In the genomic region with DNA sequence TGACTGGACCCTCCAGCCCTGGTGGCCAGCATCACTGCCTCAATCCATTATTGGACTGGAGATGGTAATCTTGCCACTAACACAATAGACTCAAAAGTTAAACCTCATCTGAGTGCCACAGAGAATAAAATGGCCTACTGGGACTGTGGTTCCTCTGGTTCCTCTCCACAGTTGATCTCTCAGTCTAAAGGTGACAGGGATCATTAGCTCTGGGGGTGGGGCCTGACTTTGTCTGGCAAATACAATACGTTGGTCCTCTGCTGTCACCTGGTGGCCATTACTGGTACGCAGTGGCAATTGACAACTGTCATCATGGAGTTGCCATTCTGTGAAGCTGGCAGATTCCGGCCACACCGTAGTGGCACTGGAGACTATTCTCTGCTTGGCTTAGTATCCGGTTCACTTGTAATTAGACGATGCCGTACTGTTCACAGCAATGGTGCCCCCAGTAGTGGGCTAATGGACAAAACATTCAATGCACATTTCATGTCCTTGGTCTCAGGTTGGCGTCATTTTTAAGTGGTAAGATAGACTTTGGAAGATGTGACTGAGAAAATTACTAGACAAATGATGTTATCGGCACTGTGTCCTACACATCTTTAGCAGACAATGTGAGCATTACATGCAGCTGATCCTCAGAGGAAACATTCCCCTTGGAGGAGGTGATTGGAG, we compare ENCODE assay signal across 8 cellular contexts. TPM values are rescaled to one million over a fixed set of nuclear protein-coding genes. Genes with fewer than 3 reads are reported as not detected.
A peak's percentile ranks its signal among the peaks of the same experiment; 100 is the strongest.
DNase-seq lines count a peak whose midpoint lies in the region; ATAC-seq and TF ChIP-seq lines count a peak whose summit lies in the region.

No MANE protein-coding gene starts in this region.

- TF ChIP-seq RAD21 in HCT116 (IDR thresholded peaks at IDR 0.05; ENCODE audit: low read depth) = peak; percentile 100

- H3K4me1 ChIP-seq in HCT116 (ENCODE audit: control insufficient read depth in 1 of 2, insufficient read depth in 2 of 2, low read length in 2 of 2) (peaks cover 0 to 7% of the 10 kb centered on the region in 2 experiments; a peak in 3 of 4 replicates), SJSA1 (replicated peaks) (no peaks in the 10 kb centered on the region), aorta (ENCODE audit: control insufficient read depth in 1 of 2, insufficient read depth in 2 of 2, low read length in 2 of 2) (no peaks in the 10 kb centered on the region)

- TF ChIP-seq CTCF in GM12865 (IDR thresholded peaks at IDR 0.05; ENCODE audit: insufficient read depth, low read depth, low read length, missing control alignments) (peak; percentile 91), HCT116 (IDR thresholded peaks at IDR 0.05 in 2 of 3, conservative IDR thresholded peaks at IDR 0.05 in 1 of 3; ENCODE audit: borderline replicate concordance in 1 of 3, insufficient read depth in 1 of 3, low read depth in 2 of 3, low read length in 2 of 3) (peak; percentile 92 to 97 (median 95))

- H3K9me3 ChIP-seq in HCT116 (ENCODE audit: control insufficient read depth in 1 of 2, insufficient read depth in 1 of 2, low read depth in 1 of 2, low read length in 2 of 2) (no peaks in the 10 kb centered on the region), SJSA1 (replicated peaks) (no peaks in the 10 kb centered on the region), aorta (ENCODE audit: control insufficient read depth, low read length) (no peaks in the 10 kb centered on the region)

- no peaks in the 10 kb centered on the region for H3K27me3 ChIP-seq in HCT116 (ENCODE audit: insufficient read depth, low read length)
- H3K27me3 ChIP-seq in SJSA1 (replicated peaks) = no peaks in the 10 kb centered on the region
- no peaks in the 10 kb centered on the region for H3K27me3 ChIP-seq in aorta (ENCODE audit: control insufficient read depth in 1 of 2, insufficient read depth in 2 of 2, low read length in 1 of 2)

- H3K9me2 ChIP-seq in HCT116 (ENCODE audit: insufficient read depth) = no peaks in the 10 kb centered on the region

- H3K9ac ChIP-seq in HCT116 (ENCODE audit: low read length) = no peak overlapping the region

- ATAC-seq in HCT116 = peak; percentile 96
- peak; percentile 83 for ATAC-seq in aorta (ENCODE audit: low FRiP score)

- no peaks in the 10 kb centered on the region for H3K36me3 ChIP-seq in HCT116 (ENCODE audit: control insufficient read depth in 1 of 2, insufficient read depth in 2 of 2, low read length in 2 of 2)
- H3K36me3 ChIP-seq in SJSA1 = no peaks in the 10 kb centered on the region
- no peaks in the 10 kb centered on the region for H3K36me3 ChIP-seq in aorta (ENCODE audit: control insufficient read depth in 1 of 2, insufficient read depth in 2 of 2, low read length in 1 of 2)

- H3K79me2 ChIP-seq in HCT116 (ENCODE audit: insufficient read depth, low read length) = no peaks in the 10 kb centered on the region

- 48 to 49% methylated on average over 9 of the region's 9 CpGs for WGBS in aorta, 2 donors

- CTCF ChIA-PET in HCT116 (lab: Charles Lee) = interaction anchor here (0.6 to 2.4 kb wide), 31 partner anchors 9 to 484 kb away, joined by 3 to 261 read pairs (median 4); a partner anchor contains a TSS

- H2AFZ ChIP-seq in HCT116 (ENCODE audit: low read depth, low read length, poor library complexity, severe bottlenecking) = peak overlapping the region; percentile 24

- peak overlapping the region; percentile 20 for H3K4me2 ChIP-seq in HCT116 (ENCODE audit: low read length)

- RAD21 ChIA-PET in HCT116 (lab: Charles Lee; ENCODE audit: low non-redundant PET in 1 of 2, low total read pairs in 2 of 2, uncharacterized antibody in 2 of 2, unreplicated experiment in 2 of 2) = interaction anchor here (0.5 to 2.0 kb wide), 18 partner anchors 44 to 477 kb away, joined by 3 to 72 read pairs (median 4); no protein-coding TSS in a partner anchor

- no peaks in the 10 kb centered on the region for H4K20me1 ChIP-seq in HCT116 (ENCODE audit: insufficient read depth)

- TF ChIP-seq POLR2A in HCT116 (IDR thresholded peaks at IDR 0.05; ENCODE audit: borderline replicate concordance, extremely low read depth, insufficient read depth, insufficient read length) = no peak

- POLR2A ChIA-PET in HCT116 (lab: Charles Lee) = interaction anchor here (0.5 to 1.6 kb wide), 5 partner anchors 50 to 477 kb away, joined by 3 to 19 read pairs (median 5); no protein-coding TSS in a partner anchor

- DNase-seq in GM12865 (ENCODE audit: low read depth) (peak; percentile 84), HCT116 (ENCODE audit: low read depth, low spot score) (peak; percentile 78), M059J (ENCODE audit: low read depth) (peak; percentile 72), SJSA1 (ENCODE audit: low read depth in 1 of 2, low spot score in 2 of 2) (peak; percentile 41 to 63), glomerular visceral epithelial cell (ENCODE audit: extremely low spot score) (peak; percentile 78), posterior vena cava (ENCODE audit: low spot score) (peak; percentile 89), aorta (peak; percentile 79 to 89)
- DNase-seq in activated naive CD4-positive, alpha-beta T cell (lab: John Stamatoyannopoulos, UW) = peak; percentile 48 to 61 (median 53)

- no peak overlapping the region for H3K27ac ChIP-seq in HCT116 (ENCODE audit: low read depth, low read length)
- H3K27ac ChIP-seq in SJSA1 = no peak overlapping the region
- no peak overlapping the region for H3K27ac ChIP-seq in aorta (ENCODE audit: low read depth in 1 of 2, low read length in 2 of 2)

- intact Hi-C loops in HCT116 (cut with micrococcal nuclease) = loop anchor here (1.0 kb wide), 4 partner anchors 74 to 477 kb away; no protein-coding TSS in a partner anchor
- intact Hi-C loops in posterior vena cava (cut with DNase I) = loop anchor here (2.0 to 10.0 kb wide), 3 partner anchors 72 to 149 kb away; no protein-coding TSS in a partner anchor
- intact Hi-C loops in aorta (cut with DNase I) = loop anchor here (1.0 to 10.0 kb wide), 5 partner anchors 74 to 479 kb away; no protein-coding TSS in a partner anchor

- H3K4me3 ChIP-seq in GM12865 (ENCODE audit: low read depth, low read length) (no peak overlapping the region), HCT116 (replicated peaks in 1 of 2; ENCODE audit: low read depth in 1 of 2, low read length in 2 of 2) (no peak overlapping the region), SJSA1 (no peak overlapping the region), aorta (ENCODE audit: low read length in 2 of 2) (no peak overlapping the region)

- BruUV-seq in HCT116 (replicated peaks; lab: Mats Ljungman, UMichigan) = no TSS peak

TF ChIP-seq in HCT116, 20 proteins besides CTCF, POLR2A, EP300 and RAD21:
- TF ChIP-seq SIN3A (IDR thresholded peaks at IDR 0.05; ENCODE audit: low read depth) (no peak), YY1 (IDR thresholded peaks at IDR 0.05; ENCODE audit: extremely low read depth, insufficient replicate concordance, low read depth, low read length) (peak; percentile 47), TCF7L2 (IDR thresholded peaks at IDR 0.05; ENCODE audit: borderline replicate concordance, extremely low read depth, insufficient read depth, insufficient read length) (peak; percentile 7), CBX3 (IDR thresholded peaks at IDR 0.05; ENCODE audit: low read depth) (peak; percentile 70; the same call in 1 of the 2 replicates), EGR1 (IDR thresholded peaks at IDR 0.05; ENCODE audit: low read depth) (no peak)

RNA-seq across cellular contexts. Expression of a gene that starts 6.7 kb away (rescaled TPM):
- not detected for total RNA-seq in HCT116 (2021; ENCODE audit: unreplicated experiment)
- polyA plus RNA-seq in HCT116 (2012) = not detected in 2 replicates
- not detected in 2 replicates for total RNA-seq in M059J (2014; rRNA removed; shearing (Covaris generic))
- not detected in 2 replicates for total RNA-seq in SJSA1 (2014; rRNA removed; shearing (Covaris generic))
- 1 to 10 TPM in 1 of 2 donors, under 1 TPM in 1; 0.52 to 1.8 TPM for total RNA-seq in posterior vena cava
- total RNA-seq in aorta = 1 to 10 TPM in 1 of 2 donors, under 1 TPM in 1; 0.84 to 1.6 TPM
- not detected for polyA plus RNA-seq in aorta

RNA-seq across cellular contexts. Expression of a gene that starts 17.8 kb away (rescaled TPM):
- total RNA-seq in HCT116 (2021; ENCODE audit: unreplicated experiment) = 8.7 TPM
- 5.9 and 7.1 TPM in 2 replicates for polyA plus RNA-seq in HCT116 (2012)
- total RNA-seq in M059J (2014; rRNA removed; shearing (Covaris generic)) = 0.49 TPM in 1 of 2 replicates, not detected in the other
- not detected in 2 replicates for total RNA-seq in SJSA1 (2014; rRNA removed; shearing (Covaris generic))
- not detected for total RNA-seq in posterior vena cava
- total RNA-seq in aorta = not detected
- under 1 TPM in 1 of 2 donors, not detected in 1; 0.20 TPM for polyA plus RNA-seq in aorta
